ENCODE assay signal across 35 cellular contexts in genomic region chr5:16788957-16789356, GRCh38.
"Had no signal": no experiment of that assay in that cellular context is flagged by ENCODE, and none has a peak within 500 bp of the region (broad histone marks: within the 10 kb centered on the region; RNA-seq: fewer than 3 reads in every experiment).

No MANE protein-coding gene starts in this region.

- H3K4me1 ChIP-seq: gastroesophageal sphincter had no signal

- H3K27me3 ChIP-seq: brain microvascular endothelial cell, esophagus squamous epithelium, gastroesophageal sphincter had no signal

- ATAC-seq: activated CD4-positive, CD25-positive, alpha-beta regulatory T cell treated with anti-CD3 and anti-CD28 coated beads, Interleukin-2, amount 50 U/mL, for 24 hours; activated CD8-positive, alpha-beta T cell treated with anti-CD3 and anti-CD28 coated beads for 36 hours; activated T-cell treated with anti-CD3 and anti-CD28 coated beads, Interleukin-2, amount 50 U/mL, for 4 hours; activated T-helper 17 cell treated with anti-CD3 and anti-CD28 coated beads, Interleukin-2, amount 50 U/mL, for 72 hours; effector memory CD8-positive, alpha-beta T cell; gastroesophageal sphincter; T-helper 17 cell had no signal

- H3K36me3 Mint-ChIP-seq: activated naive CD8-positive, alpha-beta T cell had no signal

- H3K36me3 ChIP-seq: gastroesophageal sphincter had no signal

- H3K9me3 ChIP-seq: esophagus squamous epithelium, gastroesophageal sphincter had no signal

- FAIRE-seq: astrocyte, bronchial epithelial cell, colon, endothelial cell of umbilical vein had no signal

- H3K4me3 Mint-ChIP-seq: activated B cell treated with CpG ODN at 0.5 μM for 24 hours; activated CD8-positive, alpha-beta T cell treated with anti-CD3 and anti-CD28 coated beads for 36 hours; activated naive CD8-positive, alpha-beta T cell; activated T-cell treated with anti-CD3 and anti-CD28 coated beads, Interleukin-2, amount 50 U/mL, for 4 hours; activated T-helper 17 cell treated with anti-CD3 and anti-CD28 coated beads, Interleukin-2, amount 50 U/mL, for 72 hours; effector memory CD8-positive, alpha-beta T cell; T-helper 17 cell; T-helper 2 cell treated with Interferon-gamma antibody and Interleukin-4, amounts not matched to agents 5 μg/mL and 100 μg/mL, for 36 hours had no signal

- H3K27ac ChIP-seq: brain microvascular endothelial cell, epithelial cell of prostate, esophagus squamous epithelium, gastroesophageal sphincter, WERI-Rb-1 had no signal

- DNase-seq: activated B cell treated with CpG ODN at 0.5 μM for 24 hours; activated CD4-positive, alpha-beta T cell treated with anti-CD3 and anti-CD28 coated beads for 48 hours; activated CD4-positive, alpha-beta T cell treated with anti-CD3 and anti-CD28 coated beads, Interleukin-2, amount 50 U/mL, for 1 hour; activated CD4-positive, alpha-beta T cell treated with anti-CD3 and anti-CD28 coated beads, Interleukin-2, amount 50 U/mL, for 48 hours; activated CD8-positive, alpha-beta memory T cell treated with anti-CD3 and anti-CD28 coated beads for 24 hours; activated CD8-positive, alpha-beta T cell treated with anti-CD3 and anti-CD28 coated beads for 36 hours; activated effector memory CD4-positive, alpha-beta T cell treated with Interleukin-2 at 50 U/mL for 16 hours; activated gamma-delta T cell treated with Interleukin-2 at 50 U/mL for 16 hours; activated naive CD4-positive, alpha-beta T cell treated with anti-CD3 and anti-CD28 coated beads, Interleukin-2, amount 50 U/mL, for 16 hours; activated naive CD4-positive, alpha-beta T cell treated with Interleukin-2 at 50 U/mL for 16 hours; activated T-cell treated with anti-CD3 and anti-CD28 coated beads, Interleukin-2, amount 50 U/mL, for 4 hours; amniotic stem cell; anterior cingulate cortex; brain microvascular endothelial cell; caudate nucleus; cortex of kidney; dermis blood vessel endothelial cell; effector CD4-positive, alpha-beta T cell; effector memory CD8-positive, alpha-beta T cell; esophagus squamous epithelium; foreskin melanocyte; T-helper 1 cell; T-helper 17 cell; T1000; WERI-Rb-1 had no signal

- H3K27ac Mint-ChIP-seq: activated B cell treated with CpG ODN at 0.5 μM for 24 hours; activated CD8-positive, alpha-beta T cell treated with anti-CD3 and anti-CD28 coated beads for 36 hours; activated naive CD8-positive, alpha-beta T cell; activated T-helper 17 cell treated with anti-CD3 and anti-CD28 coated beads, Interleukin-2, amount 50 U/mL, for 72 hours; effector memory CD8-positive, alpha-beta T cell; T-helper 17 cell; T-helper 2 cell treated with Interferon-gamma antibody and Interleukin-4, amounts not matched to agents 5 μg/mL and 100 μg/mL, for 36 hours had no signal

- H3K4me3 ChIP-seq: esophagus squamous epithelium, gastroesophageal sphincter had no signal

- H3K9me3 Mint-ChIP-seq: activated B cell treated with CpG ODN at 0.5 μM for 24 hours; activated CD8-positive, alpha-beta T cell treated with anti-CD3 and anti-CD28 coated beads for 36 hours; activated T-cell treated with anti-CD3 and anti-CD28 coated beads, Interleukin-2, amount 50 U/mL, for 4 hours; activated T-helper 17 cell treated with anti-CD3 and anti-CD28 coated beads, Interleukin-2, amount 50 U/mL, for 72 hours; effector memory CD8-positive, alpha-beta T cell; T-helper 2 cell treated with Interferon-gamma antibody and Interleukin-4, amounts not matched to agents 5 μg/mL and 100 μg/mL, for 36 hours had no signal
